8 cellular contexts compared by ENCODE assay signal in the genomic region with DNA sequence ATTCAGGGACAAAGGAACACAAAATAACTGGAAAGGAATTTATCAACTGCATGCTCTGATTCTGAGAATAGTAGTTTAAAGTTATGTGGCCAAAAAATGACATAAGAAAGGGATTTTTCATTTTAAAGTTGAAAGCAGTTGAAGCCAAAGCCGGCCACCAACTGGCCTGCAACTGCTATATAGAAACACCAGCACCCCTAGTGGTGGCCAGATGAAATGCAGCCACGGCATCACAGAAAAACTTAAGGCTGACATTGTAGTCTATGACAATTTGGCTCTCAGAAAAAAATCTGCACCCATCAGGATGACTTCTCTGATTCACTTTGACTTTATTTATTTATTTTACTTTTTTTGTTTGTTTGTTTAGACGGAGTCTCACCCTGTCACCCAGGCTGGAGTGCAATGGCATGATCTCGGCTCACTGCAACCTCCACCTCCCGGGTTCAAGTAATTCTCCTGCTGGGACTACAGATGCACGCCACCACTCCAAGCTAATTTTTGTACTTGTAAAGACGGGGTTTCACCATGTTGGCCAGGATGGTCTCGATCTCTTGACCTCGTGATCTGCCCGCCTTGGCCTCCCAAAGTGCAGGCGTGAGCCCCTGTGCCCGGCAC. TPM values are rescaled to one million over a fixed set of nuclear protein-coding genes. Genes with fewer than 3 reads are reported as not detected.
DNase-seq lines count a peak whose midpoint lies in the region; ATAC-seq and TF ChIP-seq lines count a peak whose summit lies in the region.

No MANE protein-coding gene starts in this region.

- no peaks in the 10 kb centered on the region for H4K20me1 ChIP-seq in KMS-11 (ENCODE audit: insufficient read depth)

- H3K4me2 ChIP-seq in KMS-11: no peak overlapping the region

- H2AFZ ChIP-seq in KMS-11 (ENCODE audit: low read depth): no peak overlapping the region

- in situ Hi-C loops in G401 (cut with HindIII; ENCODE audit: low sequenced_read_pairs): no loop called here

- H3K4me1 Mint-ChIP-seq in activated naive CD8-positive, alpha-beta T cell treated with anti-CD3 and anti-CD28 coated beads for 36 hours: no peaks in the 10 kb centered on the region

- peaks cover 10% of the 10 kb centered on the region for H3K9me3 Mint-ChIP-seq in activated naive CD8-positive, alpha-beta T cell treated with anti-CD3 and anti-CD28 coated beads for 36 hours

- intact Hi-C loops in heart left ventricle (cut with DNase I): no loop called here

- peaks cover 42% of the 10 kb centered on the region for H3K36me3 Mint-ChIP-seq in activated naive CD8-positive, alpha-beta T cell treated with anti-CD3 and anti-CD28 coated beads for 36 hours

- peaks cover 0 to 2% (median 0%) of the 10 kb centered on the region in 12 donors for H3K9me3 ChIP-seq in heart left ventricle

- ATAC-seq in GM21529 (IDR thresholded peaks at IDR 0.05; ENCODE audit: unreplicated experiment): peak; percentile 92
- peak; percentile 42 to 65 (median 52) for ATAC-seq in heart left ventricle

- H3K36me3 ChIP-seq in KMS-11 (ENCODE audit: insufficient read depth): no peaks in the 10 kb centered on the region
- no peaks in the 10 kb centered on the region for H3K36me3 ChIP-seq in heart left ventricle

- H3K27ac ChIP-seq in KMS-11 (no peak overlapping the region), heart left ventricle (no peak overlapping the region)

- H3K4me3 Mint-ChIP-seq in activated naive CD8-positive, alpha-beta T cell treated with anti-CD3 and anti-CD28 coated beads for 36 hours: no peak overlapping the region

- peak; percentile 84 for TF ChIP-seq CTCF in KMS-11 (conservative IDR thresholded peaks at IDR 0.05; ENCODE audit: low read depth, low read length)
- TF ChIP-seq CTCF in heart left ventricle (IDR thresholded peaks at IDR 0.05): peak; percentile 81 to 97 (median 92)

- WGBS in heart left ventricle, 4 donors: 69 to 73% (median 70%) methylated on average over 12 of the region's 12 CpGs

- H3K27me3 Mint-ChIP-seq in activated naive CD8-positive, alpha-beta T cell treated with anti-CD3 and anti-CD28 coated beads for 36 hours: no peaks in the 10 kb centered on the region

- H3K4me3 ChIP-seq in KMS-11 (IDR thresholded peaks at IDR 0.05; ENCODE audit: insufficient read depth, low read depth, low read length) (no peak overlapping the region), heart left ventricle (no peak overlapping the region)

- H3K27ac Mint-ChIP-seq in activated naive CD8-positive, alpha-beta T cell treated with anti-CD3 and anti-CD28 coated beads for 36 hours: no peak overlapping the region

- no peak overlapping the region for H3K9ac ChIP-seq in KMS-11

- TF ChIP-seq POLR2A in heart left ventricle (IDR thresholded peaks at IDR 0.05): no peak

- no peaks in the 10 kb centered on the region for H3K27me3 ChIP-seq in KMS-11 (ENCODE audit: insufficient read depth, low read depth)
- H3K27me3 ChIP-seq in heart left ventricle: no peaks in the 10 kb centered on the region

- H3K79me2 ChIP-seq in KMS-11 (ENCODE audit: insufficient read depth, low read depth): no peaks in the 10 kb centered on the region

- no peaks in the 10 kb centered on the region for H3K4me1 ChIP-seq in KMS-11 (ENCODE audit: low read depth, poor library complexity, severe bottlenecking)
- no peaks in the 10 kb centered on the region for H3K4me1 ChIP-seq in heart left ventricle

- peak; percentile 65 for DNase-seq in G401 (ENCODE audit: low spot score)
- peak; percentile 26 for DNase-seq in SK-N-DZ (ENCODE audit: low spot score)
- DNase-seq in activated naive CD8-positive, alpha-beta T cell treated with anti-CD3 and anti-CD28 coated beads for 36 hours: peak; percentile 55
- peak; percentile 36 to 64 (median 61) for DNase-seq in heart left ventricle
- DNase-seq in renal cortical epithelial cell (ENCODE audit: low read depth): peak; percentile 63
- DNase-seq in T1000 (lab: John Stamatoyannopoulos, UW): no peak

RNA-seq across cellular contexts. Expression of a gene that starts 59.2 kb away (rescaled TPM):
- 67.8 and 105 TPM in 2 replicates for total RNA-seq in G401 (2014; rRNA removed; shearing (Covaris generic))
- polyA plus RNA-seq in SK-N-DZ (2014; cell fraction: cytosol; rRNA removed): 7.1 and 13.9 TPM in 2 replicates
- 3.0 and 9.4 TPM in 2 replicates for polyA plus RNA-seq in SK-N-DZ (2014; cell fraction: nucleus; rRNA removed)
- total RNA-seq in activated naive CD8-positive, alpha-beta T cell treated with anti-CD3 and anti-CD28 coated beads for 36 hours: 10 to 100 TPM; 25.0 to 28.4 TPM
- 1 to 10 TPM in 5 of 9 donors, under 1 TPM in 4; 0.22 to 2.1 (median 1.1) TPM for total RNA-seq in heart left ventricle
- 1 to 10 TPM in 1 of 2 donors, under 1 TPM in 1; 0.30 to 1.4 TPM for polyA plus RNA-seq in heart left ventricle
- total RNA-seq in renal cortical epithelial cell: 69.4 and 95.3 TPM in 2 replicates

Comparison
In these comparisons a context has a peak if more than half of its experiments do, and no peak if none do; other contexts are left out.
1. RNA of a gene that starts 59.2 kb away (total RNA-seq): 67.8 to 105 TPM in G401, 69.4 to 95.3 TPM in renal cortical epithelial cell and 25.0 to 28.4 TPM in activated naive CD8-positive, alpha-beta T cell treated with anti-CD3 and anti-CD28 coated beads for 36 hours; 0.22 to 2.1 TPM in heart left ventricle; every median in the first group is over 4 times any median in the second.